In genomic region chr11:71638801-71639519, GRCh38 we compare ENCODE assay signal across 8 cellular contexts. TPM values are rescaled to one million over a fixed set of nuclear protein-coding genes. Genes with fewer than 3 reads are reported as not detected.
DNase-seq lines count a peak whose midpoint lies in the region; TF ChIP-seq lines count a peak whose summit lies in the region.
"Not testable (repeated sequence)": the region's sequence is repeated elsewhere in the genome, so short reads cannot be mapped to it uniquely, and the experiment has no call there.

No MANE protein-coding gene starts in this region.

- H3K4me3 ChIP-seq in astrocyte of the cerebellum (ENCODE audit: low read depth, low read length): peak overlapping the region; percentile 24

- TF ChIP-seq CTCF in C4-2B (conservative IDR thresholded peaks at IDR 0.05): peak; percentile 53
- TF ChIP-seq CTCF in astrocyte of the cerebellum (IDR thresholded peaks at IDR 0.05; ENCODE audit: low read depth, low read length, missing control alignments): peak; percentile 49
- peak; percentile 82 for TF ChIP-seq CTCF in glutamatergic neuron (IDR thresholded peaks at IDR 0.05; ENCODE audit: partially characterized antibody, unreplicated experiment)
- TF ChIP-seq CTCF in nephron progenitor cell (IDR thresholded peaks at IDR 0.05): peak; percentile 57

- DNase-seq in HEK293T (ENCODE audit: extremely low spot score): peak; percentile 65
- DNase-seq in NCI-H748 (lab: John Stamatoyannopoulos, UW; ENCODE audit: unreplicated experiment): peak; percentile 40
- DNase-seq in activated CD4-positive, alpha-beta T cell treated with anti-CD3 and anti-CD28 coated beads for 1 hour: peak; percentile 50
- DNase-seq in astrocyte of the cerebellum (ENCODE audit: low read depth): not testable (repeated sequence)
- peak; percentile 83 for DNase-seq in glutamatergic neuron
- peak; percentile 87 for DNase-seq in nephron progenitor cell
- DNase-seq in stimulated activated CD8-positive, alpha-beta memory T cell treated with anti-CD3 and anti-CD28 coated beads, Interleukin-15, amount 100 ng/mL, for 48 hours (ENCODE audit: low read depth in 2 of 2): peak; percentile 25 to 40

- POLR2A ChIA-PET in HEK293T (lab: Yijun Ruan, JAX): not testable (repeated sequence)

- CTCF ChIA-PET in HEK293T (lab: Yijun Ruan, JAX): not testable (repeated sequence)

- H3K27me3 Mint-ChIP-seq in glutamatergic neuron (ENCODE audit: unreplicated experiment): peaks cover 15% of the 10 kb centered on the region
- peaks cover 67% of the 10 kb centered on the region for H3K27me3 Mint-ChIP-seq in nephron progenitor cell (ENCODE audit: low read depth, poor library complexity)

- in situ Hi-C loops in astrocyte of the cerebellum (cut with HindIII; ENCODE audit: low sequenced_read_pairs): not testable (repeated sequence)

- H3K9me3 Mint-ChIP-seq in glutamatergic neuron (ENCODE audit: unreplicated experiment); nephron progenitor cell: not testable (repeated sequence)

- H3K4me1 Mint-ChIP-seq in glutamatergic neuron (ENCODE audit: low read depth, unreplicated experiment); nephron progenitor cell: not testable (repeated sequence)

- H3K36me3 Mint-ChIP-seq in glutamatergic neuron (ENCODE audit: unreplicated experiment); nephron progenitor cell (ENCODE audit: low read depth): not testable (repeated sequence)

- not testable (repeated sequence) for H3K27ac Mint-ChIP-seq in glutamatergic neuron (ENCODE audit: unreplicated experiment); nephron progenitor cell

- H3K27ac ChIP-seq in C4-2B: not testable (repeated sequence)

- H3K4me3 Mint-ChIP-seq in glutamatergic neuron (ENCODE audit: unreplicated experiment) (peak overlapping the region; percentile 69), nephron progenitor cell (peak overlapping the region; percentile 68)

RNA-seq across cellular contexts. Expression of gene KRTAP5-11, which starts 56.3 kb away (rescaled TPM):
- not detected for total RNA-seq in glutamatergic neuron (ENCODE audit: unreplicated experiment)
